1 cellular context compared by ENCODE assay signal in genomic region chr6:7106752-7107577, GRCh38.
TF ChIP-seq lines count a peak whose summit lies in the region.

No MANE protein-coding gene starts in this region.

TF ChIP-seq in K562, 482 proteins besides CTCF, POLR2A, EP300 and RAD21 (continued from another document and continues in another):
- no peak for TF ChIP-seq ZNF609 (CRISPR knock-in tag; IDR thresholded peaks at IDR 0.05; ENCODE audit: borderline replicate concordance)
- no peak for TF ChIP-seq HES1 (IDR thresholded peaks at IDR 0.05; ENCODE audit: low read depth)
- TF ChIP-seq CTBP1 (IDR thresholded peaks at IDR 0.05; ENCODE audit: borderline replicate concordance): peak; percentile 100
- no peak for TF ChIP-seq CCNT2 (IDR thresholded peaks at IDR 0.05; ENCODE audit: borderline replicate concordance, extremely low read depth, insufficient read length, low read depth, low read length)
- no peak for TF ChIP-seq KAT2B (IDR thresholded peaks at IDR 0.05; ENCODE audit: low read depth, low read length)
- 0 out of 2 replicates have a peak, but pooled peaks have one; percentile 39 for TF ChIP-seq ETV1 (tag; conservative IDR thresholded peaks at IDR 0.05; ENCODE audit: low read depth)
- TF ChIP-seq MXD1 (CRISPR knock-in tag; IDR thresholded peaks at IDR 0.05; ENCODE audit: borderline replicate concordance, poor library complexity, severe bottlenecking): no peak
- TF ChIP-seq ZNF280B (CRISPR knock-in tag; IDR thresholded peaks at IDR 0.05): no peak
- no peak for TF ChIP-seq ZNF436 (CRISPR knock-in tag; IDR thresholded peaks at IDR 0.05)
- TF ChIP-seq TAF7 (tag; IDR thresholded peaks at IDR 0.05): no peak; the same call in 1 of the 2 replicates
- TF ChIP-seq ZBTB33 (CRISPR knock-in tag; IDR thresholded peaks at IDR 0.05): 0 out of 2 replicates have a peak, but pooled peaks have one; percentile 22
- no peak for TF ChIP-seq BMI1 (IDR thresholded peaks at IDR 0.05; ENCODE audit: low read length)
- no peak for TF ChIP-seq DACH1 (IDR thresholded peaks at IDR 0.05; ENCODE audit: partially characterized antibody)
- no peak; the same call in 1 of the 2 replicates for TF ChIP-seq MBD2 (IDR thresholded peaks at IDR 0.05; ENCODE audit: borderline replicate concordance, low read depth)
- TF ChIP-seq ZNF586 (CRISPR knock-in tag; conservative IDR thresholded peaks at IDR 0.05): no peak
- no peak for TF ChIP-seq SMARCB1 (IDR thresholded peaks at IDR 0.05; ENCODE audit: insufficient read length, low read depth)
- TF ChIP-seq E4F1 (CRISPR knock-in tag; IDR thresholded peaks at IDR 0.05; ENCODE audit: borderline replicate concordance): no peak
- TF ChIP-seq NUFIP1 (IDR thresholded peaks at IDR 0.05; ENCODE audit: partially characterized antibody): no peak
- no peak for TF ChIP-seq ATF4 (CRISPR knock-in tag; IDR thresholded peaks at IDR 0.05)
- no peak for TF ChIP-seq GTF2B (IDR thresholded peaks at IDR 0.05; ENCODE audit: extremely low read depth, insufficient read length)
- TF ChIP-seq PML (IDR thresholded peaks at IDR 0.05; ENCODE audit: low read length): no peak
- no peak for TF ChIP-seq HBP1 (CRISPR knock-in tag; IDR thresholded peaks at IDR 0.05)
- no peak for TF ChIP-seq PHB (CRISPR knock-in tag; IDR thresholded peaks at IDR 0.05)
- TF ChIP-seq MAX (CRISPR knock-in tag; IDR thresholded peaks at IDR 0.05): peak; percentile 53; the same call in 1 of the 2 replicates
- no peak for TF ChIP-seq ZNF76 (CRISPR knock-in tag; IDR thresholded peaks at IDR 0.05; ENCODE audit: borderline replicate concordance)
- no peak for TF ChIP-seq TRIM28 (IDR thresholded peaks at IDR 0.05)
- TF ChIP-seq ZBTB11 (CRISPR knock-in tag; IDR thresholded peaks at IDR 0.05): no peak
- peak; percentile 88 for TF ChIP-seq ZBTB2 (IDR thresholded peaks at IDR 0.05)
- TF ChIP-seq HDGF (IDR thresholded peaks at IDR 0.05): no peak
- peak; percentile 21 for TF ChIP-seq ZBTB7A (IDR thresholded peaks at IDR 0.05; ENCODE audit: borderline replicate concordance, control insufficient read depth, low read depth, low read length)
- TF ChIP-seq BHLHE40 (IDR thresholded peaks at IDR 0.05; ENCODE audit: low read length): no peak; the same call in 1 of the 2 replicates
- no peak for TF ChIP-seq ZNF449 (CRISPR knock-in tag; IDR thresholded peaks at IDR 0.05)
